15 cellular contexts compared by ENCODE assay signal in genomic region chr18:53070706-53071105, GRCh38.
DNase-seq lines count a peak whose midpoint lies in the region; ATAC-seq and TF ChIP-seq lines count a peak whose summit lies in the region.
"Had no signal": no experiment of that assay in that cellular context is flagged by ENCODE, and none has a peak within 500 bp of the region (broad histone marks: within the 10 kb centered on the region; RNA-seq: fewer than 3 reads in every experiment).

No MANE protein-coding gene starts in this region.

- no peak for TF ChIP-seq CTCF in 22Rv1 (IDR thresholded peaks at IDR 0.05)
- TF ChIP-seq CTCF in glutamatergic neuron (IDR thresholded peaks at IDR 0.05; ENCODE audit: partially characterized antibody, unreplicated experiment): no peak

- DNase-seq in NCI-H1092 treated with DMSO at 0.1 percent for 48 hours (lab: John Stamatoyannopoulos, UW) (peak; percentile 64), NCI-H69 (lab: John Stamatoyannopoulos, UW) (peak; percentile 99), glutamatergic neuron (peak; percentile 59), activated gamma-delta T cell treated with Interleukin-2 at 50 U/mL for 16 hours (no peak), substantia nigra (lab: John Stamatoyannopoulos, UW) (no peak)
- DNase-seq in activated CD8-positive, alpha-beta memory T cell treated with anti-CD3 and anti-CD28 coated beads, Interleukin-2, amount 10 ng/mL, durations not matched to agents 7 days and 5 days: no peak
- DNase-seq: CD4-positive, alpha-beta T cell; DND-41; GDM1; GM23248; NCI-H2029; NCI-H526 had no signal

- peak overlapping the region; percentile 15 for H3K4me3 Mint-ChIP-seq in glutamatergic neuron (ENCODE audit: unreplicated experiment)
- no peak overlapping the region for H3K4me3 Mint-ChIP-seq in activated CD8-positive, alpha-beta memory T cell treated with anti-CD3 and anti-CD28 coated beads, Interleukin-2, amount 10 ng/mL, durations not matched to agents 7 days and 5 days
- H3K4me3 Mint-ChIP-seq: CD4-positive, alpha-beta T cell had no signal

- CTCF ChIA-PET in activated CD8-positive, alpha-beta memory T cell treated with anti-CD3 and anti-CD28 coated beads, Interleukin-2, amount 10 ng/mL, durations not matched to agents 7 days and 5 days (lab: Charles Lee): no interaction called here

- peaks cover 21% of the 10 kb centered on the region for H3K4me1 Mint-ChIP-seq in glutamatergic neuron (ENCODE audit: low read depth, unreplicated experiment)
- H3K4me1 Mint-ChIP-seq in activated CD8-positive, alpha-beta memory T cell treated with anti-CD3 and anti-CD28 coated beads, Interleukin-2, amount 10 ng/mL, durations not matched to agents 7 days and 5 days: no peaks in the 10 kb centered on the region

- no peaks in the 10 kb centered on the region for H3K36me3 Mint-ChIP-seq in glutamatergic neuron (ENCODE audit: unreplicated experiment)
- H3K36me3 Mint-ChIP-seq in activated CD8-positive, alpha-beta memory T cell treated with anti-CD3 and anti-CD28 coated beads, Interleukin-2, amount 10 ng/mL, durations not matched to agents 7 days and 5 days: no peaks in the 10 kb centered on the region

- no peak for ATAC-seq in activated CD8-positive, alpha-beta memory T cell treated with anti-CD3 and anti-CD28 coated beads, Interleukin-2, amount 10 ng/mL, durations not matched to agents 7 days and 5 days
- no peak for ATAC-seq in GM18861 (IDR thresholded peaks at IDR 0.05; ENCODE audit: unreplicated experiment)

- H3K27me3 Mint-ChIP-seq in glutamatergic neuron (ENCODE audit: unreplicated experiment): peaks cover 3% of the 10 kb centered on the region
- no peaks in the 10 kb centered on the region for H3K27me3 Mint-ChIP-seq in activated CD8-positive, alpha-beta memory T cell treated with anti-CD3 and anti-CD28 coated beads, Interleukin-2, amount 10 ng/mL, durations not matched to agents 7 days and 5 days
- H3K27me3 Mint-ChIP-seq: CD4-positive, alpha-beta T cell had no signal

- H3K27ac ChIP-seq in 22Rv1: peak overlapping the region; percentile 55
- H3K27ac ChIP-seq in substantia nigra (ENCODE audit: low read depth, low read length, poor library complexity, severe bottlenecking): no peak overlapping the region
- H3K27ac ChIP-seq: GM23248, SJSA1 had no signal

- no peaks in the 10 kb centered on the region for H3K9me3 Mint-ChIP-seq in glutamatergic neuron (ENCODE audit: unreplicated experiment)
- no peaks in the 10 kb centered on the region for H3K9me3 Mint-ChIP-seq in activated CD8-positive, alpha-beta memory T cell treated with anti-CD3 and anti-CD28 coated beads, Interleukin-2, amount 10 ng/mL, durations not matched to agents 7 days and 5 days (ENCODE audit: low read depth)

- peak overlapping the region; percentile 90 for H3K27ac Mint-ChIP-seq in glutamatergic neuron (ENCODE audit: unreplicated experiment)
- no peak overlapping the region for H3K27ac Mint-ChIP-seq in activated CD8-positive, alpha-beta memory T cell treated with anti-CD3 and anti-CD28 coated beads, Interleukin-2, amount 10 ng/mL, durations not matched to agents 7 days and 5 days
- H3K27ac Mint-ChIP-seq: CD4-positive, alpha-beta T cell had no signal

Comparison
In these comparisons a context has a peak if more than half of its experiments do, and no peak if none do; other contexts are left out.
1. DNase-seq: peak in NCI-H1092 treated with DMSO at 0.1 percent for 48 hours (single experiment), NCI-H69 (single experiment) and glutamatergic neuron (single experiment); none in activated gamma-delta T cell treated with Interleukin-2 at 50 U/mL for 16 hours (single experiment), activated CD8-positive, alpha-beta memory T cell treated with anti-CD3 and anti-CD28 coated beads, Interleukin-2, amount 10 ng/mL, durations not matched to agents 7 days and 5 days (single experiment) and substantia nigra (0 of 49).